Comparison of ENCODE assay signal across 11 cellular contexts in genomic region chr13:79782541-79783216, GRCh38.
A peak's percentile ranks its signal among the peaks of the same experiment; 100 is the strongest.
DNase-seq lines count a peak whose midpoint lies in the region; ATAC-seq and TF ChIP-seq lines count a peak whose summit lies in the region.
"Had no signal": no experiment of that assay in that cellular context is flagged by ENCODE, and none has a peak within 500 bp of the region (broad histone marks: within the 10 kb centered on the region; RNA-seq: fewer than 3 reads in every experiment).

No MANE protein-coding gene starts in this region.

- DNase-seq in AG08395 (ENCODE audit: low spot score) (peak; percentile 12), NCI-H2081 treated with DMSO at 0.1 percent for 48 hours (lab: John Stamatoyannopoulos, UW) (peak; percentile 56), chondrocyte (ENCODE audit: low spot score) (no peak), left lung (peak; percentile 58 to 78), NCI-H1048 (lab: John Stamatoyannopoulos, UW) (no peak), GF-D8 (lab: John Stamatoyannopoulos, UW) (no peak)
- DNase-seq: natural killer cell had no signal

- H3K27ac ChIP-seq in left lung, result no peak overlapping the region
- H3K27ac ChIP-seq: HL-60 had no signal

- peak; percentile 91 for ATAC-seq in left lung
- ATAC-seq in GM18861 (IDR thresholded peaks at IDR 0.05; ENCODE audit: unreplicated experiment), result no peak
- ATAC-seq in GM18498 (IDR thresholded peaks at IDR 0.05; ENCODE audit: unreplicated experiment), result no peak

- H3K4me1 ChIP-seq in left lung, result peaks cover 8 to 11% of the 10 kb centered on the region in 2 donors

- no peaks in the 10 kb centered on the region for H3K27me3 ChIP-seq in left lung

- peaks cover 0 to 2% of the 10 kb centered on the region in 2 donors for H3K9me3 ChIP-seq in left lung

- H3K27ac Mint-ChIP-seq in chondrocyte (ENCODE audit: unreplicated experiment), result peak overlapping the region; percentile 70
- H3K27ac Mint-ChIP-seq: B cell, natural killer cell had no signal

- peaks cover 3% of the 10 kb centered on the region for H3K9me3 Mint-ChIP-seq in chondrocyte (ENCODE audit: low read depth)
- H3K9me3 Mint-ChIP-seq: natural killer cell had no signal

- H3K4me3 ChIP-seq in left lung, result no peak overlapping the region

- peaks cover 26% of the 10 kb centered on the region for H3K4me1 Mint-ChIP-seq in chondrocyte (ENCODE audit: low read depth)
- H3K4me1 Mint-ChIP-seq: B cell had no signal

- no peaks in the 10 kb centered on the region for H3K27me3 Mint-ChIP-seq in chondrocyte (ENCODE audit: low read depth)
- H3K27me3 Mint-ChIP-seq: B cell had no signal

- TF ChIP-seq CTCF in chondrocyte (IDR thresholded peaks at IDR 0.05) (no peak), left lung (IDR thresholded peaks at IDR 0.05) (no peak)

- peak overlapping the region; percentile 10 for H3K4me3 Mint-ChIP-seq in chondrocyte (ENCODE audit: unreplicated experiment)
- H3K4me3 Mint-ChIP-seq: B cell, natural killer cell had no signal

- intact Hi-C loops in left lung (cut with DNase I), result no loop called here

- no peaks in the 10 kb centered on the region for H3K36me3 Mint-ChIP-seq in chondrocyte (ENCODE audit: low read depth)
- H3K36me3 Mint-ChIP-seq: natural killer cell had no signal

- no peaks in the 10 kb centered on the region for H3K36me3 ChIP-seq in left lung

Comparison
In these comparisons a context has a peak if more than half of its experiments do, and no peak if none do; other contexts are left out.
1. DNase-seq: peak in AG08395 (single experiment), NCI-H2081 treated with DMSO at 0.1 percent for 48 hours (single experiment) and left lung (2 of 2); none in chondrocyte (single experiment), NCI-H1048 (single experiment) and GF-D8 (single experiment).